Comparison of ENCODE assay signal across 8 cellular contexts in the genomic region with DNA sequence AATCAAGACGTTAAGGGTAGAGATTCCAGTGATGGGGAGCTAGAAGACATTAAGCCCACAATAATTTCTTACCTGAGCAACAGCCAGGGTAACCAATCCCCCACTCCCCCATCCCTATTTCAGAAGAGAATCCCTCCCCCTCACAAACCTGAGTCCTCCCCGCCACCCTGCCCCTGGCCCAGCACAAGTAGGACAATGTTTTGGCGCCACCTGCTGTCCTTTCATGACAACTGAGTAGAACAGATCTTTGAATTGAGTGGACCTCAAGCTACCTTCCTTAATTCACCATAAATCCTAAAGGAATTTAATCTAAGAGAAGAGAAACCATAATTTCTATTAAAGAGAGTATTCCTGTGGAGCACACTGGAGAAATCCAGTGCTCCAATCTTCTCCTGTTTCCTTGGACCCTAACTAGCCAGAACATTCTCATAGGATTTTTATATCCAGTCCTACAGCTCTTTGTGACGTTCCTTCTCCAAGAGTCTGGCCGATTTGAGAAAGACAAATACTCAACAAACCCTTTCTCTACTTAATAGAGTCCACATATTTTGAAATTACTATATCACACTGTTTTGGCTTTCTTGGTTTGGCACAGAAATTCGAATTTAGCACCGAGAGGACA. TPM values are rescaled to one million over a fixed set of nuclear protein-coding genes. Genes with fewer than 3 reads are reported as not detected.
DNase-seq lines count a peak whose midpoint lies in the region; ATAC-seq lines count a peak whose summit lies in the region.

No MANE protein-coding gene starts in this region.

- H3K4me1 Mint-ChIP-seq in activated naive CD4-positive, alpha-beta T cell treated with anti-CD3 and anti-CD28 coated beads, Interleukin-2, amount 10 ng/mL, durations not matched to agents 7 days and 5 days, result peaks cover 7% of the 10 kb centered on the region

- H3K27me3 Mint-ChIP-seq in activated naive CD4-positive, alpha-beta T cell treated with anti-CD3 and anti-CD28 coated beads, Interleukin-2, amount 10 ng/mL, durations not matched to agents 7 days and 5 days, result no peaks in the 10 kb centered on the region

- CTCF ChIA-PET in activated naive CD4-positive, alpha-beta T cell treated with anti-CD3 and anti-CD28 coated beads, Interleukin-2, amount 10 ng/mL, durations not matched to agents 7 days and 5 days (lab: Charles Lee), result interaction anchor here (0.8 to 8.9 kb wide), 31 partner anchors 8 to 269 kb away, joined by 3 to 101 read pairs (median 5); a partner anchor contains a TSS

- DNase-seq in CD1c-positive myeloid dendritic cell (ENCODE audit: extremely low spot score), result peak; percentile 70
- peak; percentile 22 for DNase-seq in HCEC 1CT
- peak; percentile 53 to 60 for DNase-seq in SHP77 (lab: John Stamatoyannopoulos, UW)
- peak; percentile 71 for DNase-seq in activated naive CD4-positive, alpha-beta T cell treated with anti-CD3 and anti-CD28 coated beads, Interleukin-2, amount 10 ng/mL, durations not matched to agents 7 days and 5 days
- peak; percentile 59 for DNase-seq in Right ventricle myocardium superior
- DNase-seq in putamen (ENCODE audit: low spot score), result peak; percentile 17

- no peaks in the 10 kb centered on the region for H3K36me3 Mint-ChIP-seq in activated naive CD4-positive, alpha-beta T cell treated with anti-CD3 and anti-CD28 coated beads, Interleukin-2, amount 10 ng/mL, durations not matched to agents 7 days and 5 days

- no peaks in the 10 kb centered on the region for H3K9me3 Mint-ChIP-seq in activated naive CD4-positive, alpha-beta T cell treated with anti-CD3 and anti-CD28 coated beads, Interleukin-2, amount 10 ng/mL, durations not matched to agents 7 days and 5 days

- ATAC-seq in Right ventricle myocardium superior (ENCODE audit: poor library complexity) (peak; percentile 84), HG03039 (IDR thresholded peaks at IDR 0.05; ENCODE audit: unreplicated experiment) (no peak), GM18907 (IDR thresholded peaks at IDR 0.05; ENCODE audit: unreplicated experiment) (no peak)

- no peak overlapping the region for H3K4me3 Mint-ChIP-seq in activated naive CD4-positive, alpha-beta T cell treated with anti-CD3 and anti-CD28 coated beads, Interleukin-2, amount 10 ng/mL, durations not matched to agents 7 days and 5 days

- intact Hi-C loops in Right ventricle myocardium superior (cut with DNase I), result loop anchor here (2.0 to 5.0 kb wide), 2 partner anchors 42 to 61 kb away; no protein-coding TSS in a partner anchor

- no peak overlapping the region for H3K27ac Mint-ChIP-seq in activated naive CD4-positive, alpha-beta T cell treated with anti-CD3 and anti-CD28 coated beads, Interleukin-2, amount 10 ng/mL, durations not matched to agents 7 days and 5 days

RNA-seq across cellular contexts. Expression of a gene that starts 41.1 kb away (rescaled TPM):
- total RNA-seq in Right ventricle myocardium superior, result 7.5 TPM

RNA-seq across cellular contexts. Expression of a gene that starts 50.3 kb away (rescaled TPM):
- 1.4 TPM for total RNA-seq in Right ventricle myocardium superior

RNA-seq across cellular contexts. Expression of a gene that starts 57.2 kb away (rescaled TPM):
- 69.3 TPM for total RNA-seq in Right ventricle myocardium superior

RNA-seq across cellular contexts. Expression of a gene that starts 58.5 kb away (rescaled TPM):
- 36.8 TPM for total RNA-seq in Right ventricle myocardium superior

RNA-seq across cellular contexts. Expression of a gene that starts 58.8 kb away (rescaled TPM):
- not detected for total RNA-seq in Right ventricle myocardium superior

Comparison
In these comparisons a context has a peak if more than half of its experiments do, and no peak if none do; other contexts are left out.
1. DNase-seq: peak in every context shown above with its lines; median percentile 71 in activated naive CD4-positive, alpha-beta T cell treated with anti-CD3 and anti-CD28 coated beads, Interleukin-2, amount 10 ng/mL, durations not matched to agents 7 days and 5 days; 70 in CD1c-positive myeloid dendritic cell; 59 in Right ventricle myocardium superior; 56 in SHP77; 22 in HCEC 1CT; 17 in putamen.